Comparison of ENCODE assay signal across 21 cellular contexts in genomic region chr15:77474987-77475385, GRCh38. TPM values are rescaled to one million over a fixed set of nuclear protein-coding genes. Genes with fewer than 3 reads are reported as not detected.
DNase-seq lines count a peak whose midpoint lies in the region; ATAC-seq and TF ChIP-seq lines count a peak whose summit lies in the region.
"Had no signal": no experiment of that assay in that cellular context is flagged by ENCODE, and none has a peak within 500 bp of the region (broad histone marks: within the 10 kb centered on the region; RNA-seq: fewer than 3 reads in every experiment).

No MANE protein-coding gene starts in this region.

- peak overlapping the region; percentile 65 for H3K27ac ChIP-seq in cardiac muscle cell
- H3K27ac ChIP-seq in thyroid gland: peak overlapping the region; percentile 68 to 84 (median 81)
- H3K27ac ChIP-seq: SJCRH30, tibial nerve had no signal

- H3K27me3 ChIP-seq in cardiac muscle cell (no peaks in the 10 kb centered on the region), thyroid gland (no peaks in the 10 kb centered on the region)
- H3K27me3 ChIP-seq: BE2C, SJCRH30, tibial nerve had no signal

- H3K36me3 ChIP-seq in cardiac muscle cell (peaks cover 46% of the 10 kb centered on the region), thyroid gland (peaks cover 19 to 20% of the 10 kb centered on the region in 2 donors)

- TF ChIP-seq CTCF in cardiac muscle cell (IDR thresholded peaks at IDR 0.05; ENCODE audit: low read depth, low read length) (no peak), thyroid gland (IDR thresholded peaks at IDR 0.05) (no peak)

- intact Hi-C loops in left cardiac atrium (cut with DNase I): no loop called here
- intact Hi-C loops in left ventricle myocardium superior (cut with micrococcal nuclease): no loop called here
- intact Hi-C loops in thyroid gland (cut with DNase I): no loop called here

- H3K9me3 ChIP-seq in cardiac muscle cell (ENCODE audit: low read depth) (no peaks in the 10 kb centered on the region), thyroid gland (no peaks in the 10 kb centered on the region)
- H3K9me3 ChIP-seq: BE2C, SJCRH30, tibial nerve had no signal

- no peak for TF ChIP-seq POLR2A in thyroid gland (IDR thresholded peaks at IDR 0.05)

- peaks cover 22% of the 10 kb centered on the region for H3K4me1 ChIP-seq in cardiac muscle cell (ENCODE audit: low read depth)
- peaks cover 25 to 29% of the 10 kb centered on the region in 2 donors for H3K4me1 ChIP-seq in thyroid gland
- H3K4me1 ChIP-seq: BE2C, SJCRH30, tibial nerve had no signal

- WGBS in thyroid gland, 2 donors: 54 to 69% methylated on average over 3 of the region's 3 CpGs

- H3K4me3 ChIP-seq in cardiac muscle cell (no peak overlapping the region), thyroid gland (replicated peaks in 1 of 3) (no peak overlapping the region)
- H3K4me3 ChIP-seq: SJCRH30, tibial nerve had no signal

- DNase-seq in cardiac muscle cell (ENCODE audit: low read depth in 1 of 2, low spot score in 1 of 2): no peak
- no peak for DNase-seq in left cardiac atrium
- peak; percentile 27 for DNase-seq in NCI-H2171 (lab: John Stamatoyannopoulos, UW)
- DNase-seq in left ventricle myocardium superior: no peak
- no peak for DNase-seq in thyroid gland
- DNase-seq in AML-193 (lab: John Stamatoyannopoulos, UW): no peak
- DNase-seq in activated CD4-positive, alpha-beta T cell treated with anti-CD3 and anti-CD28 coated beads for 4 hours: no peak
- DNase-seq: activated CD4-positive, alpha-beta T cell treated with anti-CD3 and anti-CD28 coated beads, Interleukin-2, amount 50 U/mL, for 1 hour; activated naive CD8-positive, alpha-beta T cell treated with anti-CD3 and anti-CD28 coated beads for 36 hours; BE2C; hypothalamus; NCI-H226; NK-92 treated with Interleukin-12 subunit alpha and Interleukin-12 subunit beta, amount 100 ng/mL, for 24 hours; nucleus accumbens; SJCRH30; stimulated activated CD4-positive, alpha-beta T cell treated with anti-CD3 and anti-CD28 coated beads, Interleukin-4, amount 100 ng/mL, for 4 hours; stimulated activated naive CD8-positive, alpha-beta T cell treated with anti-CD3 and anti-CD28 coated beads, Interleukin-15, amount 100 ng/mL, for 72 hours; T-helper 17 cell had no signal

- ATAC-seq in left cardiac atrium (no peak), left ventricle myocardium superior (peak; percentile 10), HG02973 (IDR thresholded peaks at IDR 0.05; ENCODE audit: unreplicated experiment) (no peak)
- ATAC-seq: activated T-helper 17 cell treated with anti-CD3 and anti-CD28 coated beads, Interleukin-2, amount 50 U/mL, for 72 hours; stimulated activated naive CD8-positive, alpha-beta T cell treated with anti-CD3 and anti-CD28 coated beads, Interleukin-15, amount 100 ng/mL, for 72 hours; T-helper 17 cell had no signal

RNA-seq across cellular contexts. Expression of gene HMG20A, which starts 54.3 kb away (rescaled TPM):
- 45.6 and 59.3 TPM in 2 replicates for total RNA-seq in cardiac muscle cell
- polyA plus RNA-seq in cardiac muscle cell: 40.0 and 47.5 TPM in 2 replicates
- 10 to 100 TPM; 33.5 to 36.3 TPM for total RNA-seq in left cardiac atrium
- total RNA-seq in left ventricle myocardium superior: 32.0 TPM
- total RNA-seq in thyroid gland: 10 to 100 TPM; 33.1 to 48.7 (median 40.5) TPM

RNA-seq across cellular contexts. Expression of gene PEAK1, which starts 55.1 kb away (rescaled TPM):
- 27.8 and 42.0 TPM in 2 replicates for total RNA-seq in cardiac muscle cell
- 15.8 and 23.6 TPM in 2 replicates for polyA plus RNA-seq in cardiac muscle cell
- total RNA-seq in left cardiac atrium: 10 to 100 TPM; 59.0 to 71.7 TPM
- 67.4 TPM for total RNA-seq in left ventricle myocardium superior
- 10 to 100 TPM; 31.0 to 49.3 (median 35.0) TPM for total RNA-seq in thyroid gland
